ENCODE assay signal across 8 cellular contexts in genomic region chr9:83219154-83219923, GRCh38.
DNase-seq lines count a peak whose midpoint lies in the region; ATAC-seq and TF ChIP-seq lines count a peak whose summit lies in the region.

No MANE protein-coding gene starts in this region.

- peak overlapping the region; percentile 2 to 82 (median 73) for H3K4me3 Mint-ChIP-seq in immature natural killer cell

- H3K9me3 Mint-ChIP-seq in immature natural killer cell: peaks cover 0 to 7% (median 0%) of the 10 kb centered on the region in 6 donors

- H3K4me3 ChIP-seq in GM06990 (replicated peaks; ENCODE audit: low read depth, low read length) (peak overlapping the region; percentile 22), retinal pigment epithelial cell (ENCODE audit: low read length) (peak overlapping the region; percentile 87)

- no peaks in the 10 kb centered on the region for H3K36me3 ChIP-seq in GM06990 (ENCODE audit: control insufficient read depth, insufficient read depth, low read length)

- H3K27ac Mint-ChIP-seq in immature natural killer cell: no peak overlapping the region

- ATAC-seq in HG03045 (IDR thresholded peaks at IDR 0.05; ENCODE audit: unreplicated experiment): no peak

- TF ChIP-seq CTCF in GM06990 (IDR thresholded peaks at IDR 0.05; ENCODE audit: insufficient read depth, low read length, poor library complexity, severe bottlenecking): peak; percentile 44
- peak; percentile 74 for TF ChIP-seq CTCF in retinal pigment epithelial cell (conservative IDR thresholded peaks at IDR 0.05; ENCODE audit: low read depth, low read length)

- H3K36me3 Mint-ChIP-seq in immature natural killer cell: no peaks in the 10 kb centered on the region

- H3K27me3 Mint-ChIP-seq in immature natural killer cell (ENCODE audit: low read depth in 3 of 3): peaks cover 5 to 9% (median 8%) of the 10 kb centered on the region in 3 donors

- H3K27me3 ChIP-seq in GM06990 (replicated peaks; ENCODE audit: control insufficient read depth, insufficient read depth, low read length): no peaks in the 10 kb centered on the region; the same call in 1 of the 2 replicates

- DNase-seq in A172 (ENCODE audit: low spot score) (peak; percentile 83), GM06990 (ENCODE audit: extremely low read depth, insufficient read length) (peak; percentile 7), HT-29 (ENCODE audit: low spot score) (peak; percentile 78), NOMO-1 treated with DMSO at 0.1 percent for 48 hours (lab: John Stamatoyannopoulos, UW; ENCODE audit: unreplicated experiment) (peak; percentile 51), cerebellum (ENCODE audit: low spot score) (peak; percentile 70), immature natural killer cell (no peak), retinal pigment epithelial cell (ENCODE audit: low read depth) (peak; percentile 62)

- peaks cover 5 to 7% of the 10 kb centered on the region in 2 donors for H3K4me1 Mint-ChIP-seq in immature natural killer cell

Comparison
In these comparisons a context has a peak if more than half of its experiments do, and no peak if none do; other contexts are left out.
1. DNase-seq: peak in A172 (single experiment), GM06990 (single experiment), HT-29 (single experiment), NOMO-1 treated with DMSO at 0.1 percent for 48 hours (single experiment), cerebellum (single experiment) and retinal pigment epithelial cell (single experiment); none in immature natural killer cell (0 of 3).